10 cellular contexts compared by ENCODE assay signal in the genomic region with DNA sequence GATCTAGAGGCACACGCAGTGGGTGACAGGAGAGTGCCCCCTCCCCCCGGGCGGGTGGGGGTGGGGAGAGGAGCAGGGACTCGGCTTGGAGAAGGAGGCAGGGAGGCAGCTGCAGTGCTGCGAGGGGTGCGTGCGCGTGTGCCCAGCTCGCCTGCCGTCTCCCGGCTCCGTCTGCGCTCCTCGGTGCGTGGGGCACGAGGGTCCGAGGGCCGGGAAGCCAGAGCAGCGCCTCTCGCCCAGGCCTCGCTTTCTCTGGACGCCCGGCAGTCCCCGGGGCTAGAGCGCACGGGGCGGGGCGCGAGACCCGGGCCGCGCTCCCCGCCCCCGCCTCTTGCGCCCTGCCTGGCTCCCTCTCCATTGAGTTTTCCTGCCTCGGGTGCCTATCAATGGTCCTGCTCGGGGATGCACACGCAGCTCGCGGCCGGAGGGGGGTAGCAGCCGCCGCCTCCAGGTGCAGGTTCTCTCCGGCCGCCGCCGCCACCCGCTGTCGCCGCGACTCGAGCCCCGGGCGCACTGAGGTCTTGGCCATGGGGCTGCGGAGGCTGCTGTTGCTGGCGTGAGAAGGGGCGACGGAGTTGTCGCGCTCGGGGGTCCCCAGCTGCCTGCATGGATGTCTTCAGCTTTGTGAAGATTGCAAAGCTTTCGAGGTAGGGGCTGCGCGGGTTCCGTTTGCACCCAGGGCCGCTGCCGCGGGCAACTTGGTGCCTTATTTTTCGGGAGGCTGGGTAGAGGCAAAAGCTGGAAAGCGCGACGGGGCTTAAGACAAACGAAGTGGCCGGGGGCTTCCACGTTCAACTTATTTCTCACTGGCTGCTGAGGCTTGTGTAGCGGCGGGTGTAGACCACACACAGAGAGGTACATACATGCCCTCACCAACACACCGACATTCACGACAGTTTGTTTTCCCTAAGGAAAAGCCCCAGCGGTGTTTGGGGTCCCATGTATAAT. TPM values are rescaled to one million over a fixed set of nuclear protein-coding genes. Genes with fewer than 3 reads are reported as not detected.
DNase-seq lines count a peak whose midpoint lies in the region; ATAC-seq and TF ChIP-seq lines count a peak whose summit lies in the region.
"Had no signal": no experiment of that assay in that cellular context is flagged by ENCODE, and none has a peak within 500 bp of the region (broad histone marks: within the 10 kb centered on the region; RNA-seq: fewer than 3 reads in every experiment).

Gene FRMPD4 (plus strand): TSS at position 108 of the 948 bp plus-strand sequence. CDS start 499 bp downstream, at position 607.

- intact Hi-C loops in left colon (cut with DNase I, micrococcal nuclease): no loop called here

- no peak for ATAC-seq in GM21619 (IDR thresholded peaks at IDR 0.05; ENCODE audit: unreplicated experiment)
- no peak for ATAC-seq in HG02981 (IDR thresholded peaks at IDR 0.05; ENCODE audit: unreplicated experiment)
- no peak for ATAC-seq in left colon
- ATAC-seq: left lobe of liver had no signal

- DNase-seq in COLO668 (lab: John Stamatoyannopoulos, UW; ENCODE audit: unreplicated experiment) (peak; percentile 17), NCI-H510A (lab: John Stamatoyannopoulos, UW) (peak; percentile 6), fibroblast of pulmonary artery (ENCODE audit: low read depth) (peak; percentile 47), occipital lobe (lab: John Stamatoyannopoulos, UW) (peak; percentile 13), SW 1271 (lab: John Stamatoyannopoulos, UW) (no peak), left colon (no peak)
- DNase-seq: NK-92 treated with Interleukin-12 subunit alpha and Interleukin-12 subunit beta, amount 100 ng/mL, for 24 hours had no signal

- TF ChIP-seq CTCF in fibroblast of pulmonary artery (IDR thresholded peaks at IDR 0.05; ENCODE audit: low read length, missing control alignments): peak; percentile 3

- peak within 1 kb of the TSS; percentile 58 for H3K4me3 ChIP-seq in fibroblast of pulmonary artery (replicated peaks; ENCODE audit: low read depth, low read length)

RNA-seq across cellular contexts. Expression of gene FRMPD4, which starts in this region (rescaled TPM):
- total RNA-seq in occipital lobe: 34.5 TPM
- under 1 TPM; 0.03 to 0.59 TPM for total RNA-seq in left colon
- total RNA-seq: left lobe of liver had no signal

Comparison
In these comparisons a context has a peak if more than half of its experiments do, and no peak if none do; other contexts are left out.
1. RNA of gene FRMPD4 (total RNA-seq): 34.5 TPM in occipital lobe (single experiment); 0.03 to 0.59 TPM in left colon; every median in the first group is over 10 times any median in the second.
2. DNase-seq: peak in COLO668 (single experiment), NCI-H510A (single experiment), fibroblast of pulmonary artery (single experiment) and occipital lobe (single experiment); none in SW 1271 (0 of 2) and left colon (0 of 2).